ENCODE assay signal across 1 cellular context in the genomic region with DNA sequence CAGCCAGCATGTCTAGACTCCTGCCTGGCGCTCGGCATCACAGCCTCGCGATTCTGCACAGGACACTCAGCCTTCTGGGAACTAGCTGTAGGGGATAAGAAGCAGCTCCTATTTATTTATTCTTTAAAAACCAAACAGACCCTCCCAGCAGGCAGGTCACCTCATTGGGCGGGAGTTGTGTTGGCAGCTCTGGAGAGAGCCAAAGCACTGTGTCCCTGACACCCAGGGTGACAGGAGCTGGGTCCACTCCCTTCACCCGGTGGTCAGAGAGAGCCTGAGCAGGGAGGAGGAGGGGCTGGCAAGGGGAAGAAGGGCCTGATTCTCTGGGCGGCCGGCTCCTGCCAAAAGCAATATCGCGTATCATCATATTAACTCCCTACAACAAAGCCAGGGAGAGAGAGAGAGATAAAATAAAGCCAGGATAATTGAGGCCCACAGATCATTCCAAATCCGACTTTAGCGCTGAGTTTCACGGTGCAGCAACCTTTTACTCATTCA.
TF ChIP-seq lines count a peak whose summit lies in the region.

No MANE protein-coding gene starts in this region.

TF ChIP-seq in IMR-90, 13 proteins besides CTCF, POLR2A, EP300 and RAD21:
- TF ChIP-seq RCOR1 (IDR thresholded peaks at IDR 0.05; ENCODE audit: insufficient replicate concordance, low read length) (no peak), RFX5 (IDR thresholded peaks at IDR 0.05; ENCODE audit: low read depth, low read length) (no peak), SMC3 (IDR thresholded peaks at IDR 0.05; ENCODE audit: low read depth, low read length) (no peak), MAZ (IDR thresholded peaks at IDR 0.05; ENCODE audit: borderline replicate concordance, low read depth, low read length) (no peak), BHLHE40 (IDR thresholded peaks at IDR 0.05; ENCODE audit: low read depth, low read length) (no peak), MAFK (IDR thresholded peaks at IDR 0.05; ENCODE audit: low read depth, low read length) (no peak), MXI1 (IDR thresholded peaks at IDR 0.05; ENCODE audit: borderline replicate concordance, low read depth, low read length) (no peak)
- TF ChIP-seq, protein P1, sequence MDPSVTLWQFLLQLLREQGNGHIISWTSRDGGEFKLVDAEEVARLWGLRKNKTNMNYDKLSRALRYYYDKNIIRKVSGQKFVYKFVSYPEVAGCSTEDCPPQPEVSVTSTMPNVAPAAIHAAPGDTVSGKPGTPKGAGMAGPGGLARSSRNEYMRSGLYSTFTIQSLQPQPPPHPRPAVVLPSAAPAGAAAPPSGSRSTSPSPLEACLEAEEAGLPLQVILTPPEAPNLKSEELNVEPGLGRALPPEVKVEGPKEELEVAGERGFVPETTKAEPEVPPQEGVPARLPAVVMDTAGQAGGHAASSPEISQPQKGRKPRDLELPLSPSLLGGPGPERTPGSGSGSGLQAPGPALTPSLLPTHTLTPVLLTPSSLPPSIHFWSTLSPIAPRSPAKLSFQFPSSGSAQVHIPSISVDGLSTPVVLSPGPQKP (IDR thresholded peaks at IDR 0.05; ENCODE audit: borderline replicate concordance, low read depth, low read length), result no peak
